Comparison of ENCODE assay signal across 19 cellular contexts in the genomic region with DNA sequence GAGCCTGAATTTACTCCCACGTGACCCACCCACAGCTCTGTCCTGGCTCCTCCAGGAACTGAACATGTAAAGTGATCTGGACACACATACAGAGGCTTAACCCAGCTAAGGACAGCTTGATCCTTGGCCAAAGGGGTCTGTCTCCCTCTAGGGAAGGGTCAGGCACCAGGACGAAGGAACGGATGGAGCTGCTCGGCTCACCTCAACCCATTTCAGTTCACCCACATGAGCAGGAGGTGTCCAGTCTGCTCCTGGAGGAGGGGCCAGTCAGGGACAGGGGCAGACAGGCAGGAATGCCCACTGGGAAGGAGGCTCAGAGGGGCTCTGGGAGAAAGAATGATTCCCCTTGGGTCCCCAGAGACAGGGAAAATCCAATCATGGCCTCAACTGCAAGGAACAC.
DNase-seq lines count a peak whose midpoint lies in the region; ATAC-seq and TF ChIP-seq lines count a peak whose summit lies in the region.
"Had no signal": no experiment of that assay in that cellular context is flagged by ENCODE, and none has a peak within 500 bp of the region (broad histone marks: within the 10 kb centered on the region; RNA-seq: fewer than 3 reads in every experiment).

No MANE protein-coding gene starts in this region.

- no peaks in the 10 kb centered on the region for H3K27me3 Mint-ChIP-seq in activated T-helper 2 cell treated with anti-CD3 and anti-CD28 coated beads, Interferon-gamma antibody, Interleukin-2, Interleukin-4, amounts not matched to agents 10 μg/mL and 5 μg/mL and 100 μg/mL, durations not matched to agents 14 hours and 24 hours and 36 hours (ENCODE audit: low read depth)

- DNase-seq in right atrium auricular region (ENCODE audit: low spot score) (peak; percentile 42), heart right ventricle (no peak), lung (ENCODE audit: low spot score) (peak; percentile 16), vagina (ENCODE audit: extremely low spot score in 2 of 2) (peak; percentile 44 to 84), DMS79 (lab: John Stamatoyannopoulos, UW) (no peak), GOT3 (lab: John Stamatoyannopoulos, UW) (no peak)
- peak; percentile 4 for DNase-seq in activated T-helper 2 cell treated with anti-CD3 and anti-CD28 coated beads, Interferon-gamma antibody, Interleukin-2, Interleukin-4, amounts not matched to agents 10 μg/mL and 5 μg/mL and 100 μg/mL, durations not matched to agents 14 hours and 24 hours and 36 hours (ENCODE audit: low spot score)
- DNase-seq: C1 segment of cervical spinal cord; CD8-positive, alpha-beta memory T cell; H7; NCI-H1105; NCI-H1694; NCI-H2081 treated with DMSO at 0.1 percent for 48 hours; NCI-H748 treated with DMSO at 0.1 percent for 48 hours; NK-92 treated with Interleukin-12 subunit alpha and Interleukin-12 subunit beta, amount 100 ng/mL, for 24 hours; OCI-M1; Right ventricle myocardium superior had no signal

- H3K27ac Mint-ChIP-seq in activated T-helper 2 cell treated with anti-CD3 and anti-CD28 coated beads, Interferon-gamma antibody, Interleukin-2, Interleukin-4, amounts not matched to agents 10 μg/mL and 5 μg/mL and 100 μg/mL, durations not matched to agents 14 hours and 24 hours and 36 hours = no peak overlapping the region

- H3K4me1 Mint-ChIP-seq in activated T-helper 2 cell treated with anti-CD3 and anti-CD28 coated beads, Interferon-gamma antibody, Interleukin-2, Interleukin-4, amounts not matched to agents 10 μg/mL and 5 μg/mL and 100 μg/mL, durations not matched to agents 14 hours and 24 hours and 36 hours (ENCODE audit: low read depth) = no peaks in the 10 kb centered on the region
- H3K4me1 Mint-ChIP-seq: CD8-positive, alpha-beta memory T cell had no signal

- H3K36me3 Mint-ChIP-seq in activated T-helper 2 cell treated with anti-CD3 and anti-CD28 coated beads, Interferon-gamma antibody, Interleukin-2, Interleukin-4, amounts not matched to agents 10 μg/mL and 5 μg/mL and 100 μg/mL, durations not matched to agents 14 hours and 24 hours and 36 hours (ENCODE audit: low read depth) = no peaks in the 10 kb centered on the region
- H3K36me3 Mint-ChIP-seq: CD8-positive, alpha-beta memory T cell had no signal

- TF ChIP-seq CTCF in right atrium auricular region (IDR thresholded peaks at IDR 0.05) (no peak), heart right ventricle (IDR thresholded peaks at IDR 0.05) (no peak), lung (IDR thresholded peaks at IDR 0.05; ENCODE audit: control extremely low read depth, extremely low read depth) (no peak), vagina (IDR thresholded peaks at IDR 0.05) (no peak)

- H3K9me3 Mint-ChIP-seq in activated T-helper 2 cell treated with anti-CD3 and anti-CD28 coated beads, Interferon-gamma antibody, Interleukin-2, Interleukin-4, amounts not matched to agents 10 μg/mL and 5 μg/mL and 100 μg/mL, durations not matched to agents 14 hours and 24 hours and 36 hours = no peaks in the 10 kb centered on the region
- H3K9me3 Mint-ChIP-seq: CD8-positive, alpha-beta memory T cell had no signal

- no peaks in the 10 kb centered on the region for H3K36me3 ChIP-seq in right atrium auricular region
- no peaks in the 10 kb centered on the region for H3K36me3 ChIP-seq in heart right ventricle
- H3K36me3 ChIP-seq in lung (ENCODE audit: control insufficient read depth in 2 of 2, insufficient read depth in 2 of 2, low read length in 2 of 2) = no peaks in the 10 kb centered on the region
- H3K36me3 ChIP-seq in vagina = no peaks in the 10 kb centered on the region

- intact Hi-C loops in heart right ventricle (cut with DNase I) (loop anchor here in 2 of 10 donors (10.0 kb wide), 2 partner anchors 101 to 911 kb away; no protein-coding TSS in a partner anchor), vagina (cut with DNase I) (no loop called here)
- intact Hi-C loops in activated T-helper 2 cell treated with anti-CD3 and anti-CD28 coated beads, Interferon-gamma antibody, Interleukin-2, Interleukin-4, amounts not matched to agents 10 μg/mL and 5 μg/mL and 100 μg/mL, durations not matched to agents 14 hours and 24 hours and 36 hours (cut with micrococcal nuclease) = no loop called here

- H3K27me3 ChIP-seq in right atrium auricular region (no peaks in the 10 kb centered on the region), heart right ventricle (peaks cover 0 to 37% (median 29%) of the 10 kb centered on the region in 7 donors), lung (ENCODE audit: control insufficient read depth, insufficient read depth) (no peaks in the 10 kb centered on the region), vagina (no peaks in the 10 kb centered on the region)

- H3K4me3 Mint-ChIP-seq in activated T-helper 2 cell treated with anti-CD3 and anti-CD28 coated beads, Interferon-gamma antibody, Interleukin-2, Interleukin-4, amounts not matched to agents 10 μg/mL and 5 μg/mL and 100 μg/mL, durations not matched to agents 14 hours and 24 hours and 36 hours (ENCODE audit: low read depth) = no peak overlapping the region
- H3K4me3 Mint-ChIP-seq: CD8-positive, alpha-beta memory T cell had no signal

- TF ChIP-seq POLR2A in vagina (IDR thresholded peaks at IDR 0.05) = no peak

- WGBS in heart right ventricle, 2 donors = 77 to 89% methylated on average over 4 of the region's 4 CpGs
- WGBS in lung, 2 donors = 86 to 95% methylated on average over 4 of the region's 4 CpGs

- H3K27ac ChIP-seq in right atrium auricular region = no peak overlapping the region
- H3K27ac ChIP-seq in heart right ventricle = no peak overlapping the region
- H3K27ac ChIP-seq in lung (ENCODE audit: low read depth in 1 of 2, low read length in 1 of 2) = no peak overlapping the region
- H3K27ac ChIP-seq in vagina = no peak overlapping the region
- H3K27ac ChIP-seq: SK-N-MC had no signal

- H3K4me1 ChIP-seq in right atrium auricular region (no peaks in the 10 kb centered on the region), heart right ventricle (peaks cover 0 to 14% (median 0%) of the 10 kb centered on the region in 9 donors), lung (ENCODE audit: control insufficient read depth in 2 of 2, insufficient read depth in 2 of 2, low read length in 2 of 2) (no peaks in the 10 kb centered on the region), vagina (peaks cover 10% of the 10 kb centered on the region)

- H3K4me3 ChIP-seq in right atrium auricular region (no peak overlapping the region), heart right ventricle (no peak overlapping the region), lung (no peak overlapping the region), vagina (no peak overlapping the region)
- H3K4me3 ChIP-seq: SK-N-MC had no signal

- H3K9me3 ChIP-seq in right atrium auricular region (no peaks in the 10 kb centered on the region), heart right ventricle (no peaks in the 10 kb centered on the region), lung (ENCODE audit: control insufficient read depth in 2 of 2, insufficient read depth in 1 of 2, low read length in 1 of 2) (no peaks in the 10 kb centered on the region), vagina (no peaks in the 10 kb centered on the region)

- ATAC-seq in heart right ventricle (no peak), lung (ENCODE audit: insufficient read depth, low FRiP score) (no peak), HG03095 (IDR thresholded peaks at IDR 0.05; ENCODE audit: unreplicated experiment) (no peak)

Comparison
In these comparisons a context has a peak if more than half of its experiments do, and no peak if none do; other contexts are left out.
1. DNase-seq: peak in right atrium auricular region (single experiment), activated T-helper 2 cell treated with anti-CD3 and anti-CD28 coated beads, Interferon-gamma antibody, Interleukin-2, Interleukin-4, amounts not matched to agents 10 μg/mL and 5 μg/mL and 100 μg/mL, durations not matched to agents 14 hours and 24 hours and 36 hours (single experiment), lung (single experiment) and vagina (2 of 2); none in heart right ventricle (0 of 2), DMS79 (single experiment) and GOT3 (single experiment).